8 cellular contexts compared by ENCODE assay signal in the genomic region with DNA sequence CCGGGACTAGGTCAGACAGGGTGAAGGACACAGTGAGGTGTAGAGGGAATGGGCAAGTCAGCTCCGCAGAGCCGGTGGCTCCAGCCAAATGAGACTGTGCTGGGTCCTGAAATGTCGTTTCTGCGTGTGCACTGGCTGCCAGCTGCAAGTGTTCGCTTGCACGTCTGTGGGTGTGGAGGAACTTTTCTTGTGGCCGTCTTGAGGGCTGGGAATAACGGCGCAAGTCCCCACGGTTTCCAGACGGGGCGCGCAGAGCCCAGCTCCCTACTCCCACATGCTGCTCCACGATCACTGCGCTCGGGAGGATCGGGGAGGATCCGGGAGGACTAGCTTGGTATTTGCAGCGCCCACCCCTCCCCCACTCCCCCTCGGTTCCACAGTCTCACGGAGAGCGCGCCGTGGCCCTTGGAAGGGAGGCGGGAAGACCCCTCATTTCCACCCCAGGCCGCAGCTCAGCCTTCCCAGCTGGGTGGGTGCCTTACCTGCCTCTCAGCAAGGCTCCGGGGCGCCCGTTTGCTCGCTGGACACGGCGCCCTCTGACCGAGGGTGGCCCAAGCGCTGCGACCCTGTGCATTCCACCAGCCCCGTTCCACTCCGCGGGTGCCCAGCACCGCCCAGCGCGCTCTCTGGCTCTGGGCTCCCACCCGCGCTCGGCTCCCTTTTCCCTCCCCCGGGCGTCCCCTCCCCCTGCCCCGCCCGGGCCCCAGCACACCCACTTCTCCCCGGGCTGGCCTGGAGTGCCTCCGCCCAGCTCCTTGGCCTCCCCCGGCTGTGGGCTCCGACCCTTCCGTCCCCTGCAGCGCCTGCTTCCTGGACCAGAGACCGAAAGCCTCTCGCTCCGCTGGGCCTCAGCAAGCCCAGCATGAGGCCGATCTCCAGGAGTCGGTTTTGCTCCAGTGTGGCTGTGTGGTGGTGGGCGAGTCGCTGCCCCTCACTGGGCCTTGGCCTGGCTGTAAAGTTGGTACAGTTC. TPM values are rescaled to one million over a fixed set of nuclear protein-coding genes. Genes with fewer than 3 reads are reported as not detected.
DNase-seq lines count a peak whose midpoint lies in the region; ATAC-seq, FAIRE-seq and TF ChIP-seq lines count a peak whose summit lies in the region.

A gene with protein sequence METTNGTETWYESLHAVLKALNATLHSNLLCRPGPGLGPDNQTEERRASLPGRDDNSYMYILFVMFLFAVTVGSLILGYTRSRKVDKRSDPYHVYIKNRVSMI (minus strand): TSS at position 634 of the 970 bp plus-strand sequence. CDS start 9,986 bp downstream, outside the sequence.

- TF ChIP-seq CTCF in Caco-2 (IDR thresholded peaks at IDR 0.05; ENCODE audit: insufficient read depth in 1 of 2, low read depth in 1 of 2, low read length in 1 of 2, severe bottlenecking in 1 of 2, unreplicated experiment in 1 of 2), result no peak

- ATAC-seq in GM21825 (IDR thresholded peaks at IDR 0.05; ENCODE audit: unreplicated experiment), result no peak

- H3K9me3 Mint-ChIP-seq in Caco-2 (ENCODE audit: unreplicated experiment), result peaks cover 10% of the 10 kb centered on the region
- H3K9me3 Mint-ChIP-seq in activated T-helper 2 cell treated with anti-CD3 and anti-CD28 coated beads, Interferon-gamma antibody, Interleukin-2, Interleukin-4, amounts not matched to agents 10 μg/mL and 5 μg/mL and 100 μg/mL, durations not matched to agents 14 hours and 24 hours and 36 hours, result no peaks in the 10 kb centered on the region

- FAIRE-seq in H54 (lab: Jason Lieb, UNC), result no peak

- H3K4me1 ChIP-seq in Caco-2 (peaks cover 54% of the 10 kb centered on the region), iPS-18a (ENCODE audit: control insufficient read depth, low read depth, low read length) (peaks cover 11% of the 10 kb centered on the region)

- intact Hi-C loops in Caco-2 (cut with micrococcal nuclease; ENCODE audit: unreplicated experiment), result no loop called here
- intact Hi-C loops in activated T-helper 2 cell treated with anti-CD3 and anti-CD28 coated beads, Interferon-gamma antibody, Interleukin-2, Interleukin-4, amounts not matched to agents 10 μg/mL and 5 μg/mL and 100 μg/mL, durations not matched to agents 14 hours and 24 hours and 36 hours (cut with micrococcal nuclease), result no loop called here

- no peak within 1 kb of the TSS for H3K27ac ChIP-seq in iPS-18a (ENCODE audit: low read length)

- H3K4me3 Mint-ChIP-seq in Caco-2 (ENCODE audit: unreplicated experiment), result peak within 1 kb of the TSS; percentile 50
- no peak within 1 kb of the TSS for H3K4me3 Mint-ChIP-seq in activated T-helper 2 cell treated with anti-CD3 and anti-CD28 coated beads, Interferon-gamma antibody, Interleukin-2, Interleukin-4, amounts not matched to agents 10 μg/mL and 5 μg/mL and 100 μg/mL, durations not matched to agents 14 hours and 24 hours and 36 hours (ENCODE audit: low read depth)

- H3K4me3 ChIP-seq in Caco-2 (ENCODE audit: low read depth, low read length) (peak within 1 kb of the TSS; percentile 52), iPS-18a (ENCODE audit: low read length) (peak within 1 kb of the TSS; percentile 49)

- no peaks in the 10 kb centered on the region for H3K9me3 ChIP-seq in Caco-2
- H3K9me3 ChIP-seq in iPS-18a (ENCODE audit: control insufficient read depth, low read depth, low read length), result no peaks in the 10 kb centered on the region

- H3K27me3 ChIP-seq in Caco-2 (replicated peaks; ENCODE audit: control insufficient read depth, insufficient read depth, low read length), result no peaks in the 10 kb centered on the region
- peaks cover 8% of the 10 kb centered on the region for H3K27me3 ChIP-seq in iPS-18a (ENCODE audit: control insufficient read depth, insufficient read depth, low read length)

- DNase-seq in Caco-2, result peak; percentile 46 to 60
- peak; percentile 56 for DNase-seq in astrocyte of the hippocampus (ENCODE audit: low read depth, low spot score)
- DNase-seq in renal cortical epithelial cell (ENCODE audit: low read depth), result peak; percentile 9
- DNase-seq in NCI-H446 (lab: John Stamatoyannopoulos, UW), result no peak
- no peak for DNase-seq in H54 (ENCODE audit: insufficient read length, low spot score)
- no peak for DNase-seq in activated T-helper 2 cell treated with anti-CD3 and anti-CD28 coated beads, Interferon-gamma antibody, Interleukin-2, Interleukin-4, amounts not matched to agents 10 μg/mL and 5 μg/mL and 100 μg/mL, durations not matched to agents 14 hours and 24 hours and 36 hours (ENCODE audit: low spot score)

- no peaks in the 10 kb centered on the region for H3K27me3 Mint-ChIP-seq in Caco-2 (ENCODE audit: insufficient read depth, unreplicated experiment)
- H3K27me3 Mint-ChIP-seq in activated T-helper 2 cell treated with anti-CD3 and anti-CD28 coated beads, Interferon-gamma antibody, Interleukin-2, Interleukin-4, amounts not matched to agents 10 μg/mL and 5 μg/mL and 100 μg/mL, durations not matched to agents 14 hours and 24 hours and 36 hours (ENCODE audit: low read depth), result peaks cover 26% of the 10 kb centered on the region

- H3K36me3 ChIP-seq in Caco-2 (ENCODE audit: control insufficient read depth, insufficient read depth, low read length) (0 out of 2 replicates have a peak, but pooled peaks cover 5% of the 10 kb centered on the region), iPS-18a (ENCODE audit: control insufficient read depth, low read depth, low read length) (no peaks in the 10 kb centered on the region)

- H3K27ac Mint-ChIP-seq in Caco-2 (ENCODE audit: unreplicated experiment), result peak within 1 kb of the TSS; percentile 91
- H3K27ac Mint-ChIP-seq in activated T-helper 2 cell treated with anti-CD3 and anti-CD28 coated beads, Interferon-gamma antibody, Interleukin-2, Interleukin-4, amounts not matched to agents 10 μg/mL and 5 μg/mL and 100 μg/mL, durations not matched to agents 14 hours and 24 hours and 36 hours, result no peak within 1 kb of the TSS

- peaks cover 14% of the 10 kb centered on the region for H3K36me3 Mint-ChIP-seq in Caco-2 (ENCODE audit: insufficient read depth, unreplicated experiment)
- H3K36me3 Mint-ChIP-seq in activated T-helper 2 cell treated with anti-CD3 and anti-CD28 coated beads, Interferon-gamma antibody, Interleukin-2, Interleukin-4, amounts not matched to agents 10 μg/mL and 5 μg/mL and 100 μg/mL, durations not matched to agents 14 hours and 24 hours and 36 hours (ENCODE audit: low read depth), result no peaks in the 10 kb centered on the region

- peaks cover 39% of the 10 kb centered on the region for H3K4me1 Mint-ChIP-seq in Caco-2 (ENCODE audit: low read depth, unreplicated experiment)
- H3K4me1 Mint-ChIP-seq in activated T-helper 2 cell treated with anti-CD3 and anti-CD28 coated beads, Interferon-gamma antibody, Interleukin-2, Interleukin-4, amounts not matched to agents 10 μg/mL and 5 μg/mL and 100 μg/mL, durations not matched to agents 14 hours and 24 hours and 36 hours (ENCODE audit: low read depth), result peaks cover 4% of the 10 kb centered on the region

- CTCF ChIA-PET in Caco-2 (lab: Charles Lee), result interaction anchor here (1.2 to 2.4 kb wide), 3 partner anchors 14 to 26 kb away, joined by 5 to 10 read pairs (median 8); partner anchors contain the start of gene LIPT2

- POLR2A ChIA-PET in Caco-2 (lab: Charles Lee), result interaction anchor here (2.6 kb wide), 1 partner anchor 26 kb away, joined by 18 read pairs; the partner anchor contains the start of gene LIPT2

- TF ChIP-seq POLR2A in H54 (IDR thresholded peaks at IDR 0.05; ENCODE audit: low read depth, low read length), result no peak

- H3K9ac ChIP-seq in iPS-18a (ENCODE audit: low read length), result no peak within 1 kb of the TSS

- no TSS peak for BruUV-seq in Caco-2 (replicated peaks; lab: Mats Ljungman, UMichigan)

RNA-seq across cellular contexts. Expression of the gene that starts here (rescaled TPM):
- total RNA-seq in Caco-2 (2022) (48.1 and 58.2 TPM in 2 replicates), renal cortical epithelial cell (0.52 and 11.8 TPM in 2 replicates)
- total RNA-seq in activated T-helper 2 cell treated with anti-CD3 and anti-CD28 coated beads, Interferon-gamma antibody, Interleukin-2, Interleukin-4, amounts not matched to agents 10 μg/mL and 5 μg/mL and 100 μg/mL, durations not matched to agents 14 hours and 24 hours and 36 hours, result not detected in 2 replicates

Comparison
In these comparisons a context has a peak if more than half of its experiments do, and no peak if none do; other contexts are left out.
1. DNase-seq: peak in Caco-2 (2 of 2), astrocyte of the hippocampus (single experiment) and renal cortical epithelial cell (single experiment); none in NCI-H446 (0 of 2), H54 (single experiment) and activated T-helper 2 cell treated with anti-CD3 and anti-CD28 coated beads, Interferon-gamma antibody, Interleukin-2, Interleukin-4, amounts not matched to agents 10 μg/mL and 5 μg/mL and 100 μg/mL, durations not matched to agents 14 hours and 24 hours and 36 hours (single experiment).